ENCODE assay signal across 8 cellular contexts in the genomic region with DNA sequence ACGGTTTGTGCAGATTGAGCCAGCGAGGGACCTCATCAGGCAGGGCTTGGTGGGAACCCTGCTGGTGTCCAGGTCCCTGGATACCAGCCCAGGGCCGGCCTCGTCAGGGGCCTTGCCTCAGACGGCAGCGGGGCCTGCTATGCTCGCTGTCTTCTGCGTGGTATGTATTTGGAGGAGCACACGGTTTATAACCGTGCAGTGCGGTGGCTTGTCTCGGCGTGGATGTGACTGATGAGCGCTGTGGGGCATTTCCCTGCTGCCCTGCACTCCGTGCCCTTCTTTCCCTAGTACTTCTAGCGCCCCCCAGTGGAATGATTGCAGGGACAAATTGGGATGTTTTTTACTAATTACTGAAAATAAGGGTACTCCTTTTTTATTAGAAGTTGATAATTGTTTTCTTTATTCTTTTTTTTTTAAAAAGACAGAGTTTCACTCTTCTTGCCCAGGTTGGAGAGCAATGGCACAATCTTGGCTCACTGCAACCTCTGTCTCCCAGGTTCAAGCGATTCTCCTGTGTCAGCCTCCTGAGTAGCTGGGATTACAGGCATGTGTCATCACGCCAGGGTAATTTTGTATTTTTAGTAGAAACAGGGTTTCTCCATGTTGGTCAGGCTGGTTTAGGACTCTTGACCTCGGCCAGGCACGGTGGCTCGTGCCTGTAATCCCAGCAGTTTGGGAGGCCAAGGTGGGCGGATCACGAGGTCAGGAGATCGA. TPM values are rescaled to one million over a fixed set of nuclear protein-coding genes. Genes with fewer than 3 reads are reported as not detected.
DNase-seq lines count a peak whose midpoint lies in the region; ATAC-seq and TF ChIP-seq lines count a peak whose summit lies in the region.

No MANE protein-coding gene starts in this region.

- H3K36me3 ChIP-seq in PC-3 (ENCODE audit: low read depth, low read length) (peaks cover 33% of the 10 kb centered on the region), left lung (peaks cover 0 to 63% of the 10 kb centered on the region in 2 donors), stomach (peaks cover 7 to 77% (median 69%) of the 10 kb centered on the region in 4 donors)

- no peak for TF ChIP-seq EP300 in stomach (IDR thresholded peaks at IDR 0.05)

- no peaks in the 10 kb centered on the region for H3F3A ChIP-seq in PC-3 (ENCODE audit: low read length, unreplicated experiment)

- no peak overlapping the region for H3K4me3 ChIP-seq in PC-3 (ENCODE audit: low read length)
- H3K4me3 ChIP-seq in cardiac fibroblast (replicated peaks in 1 of 2; ENCODE audit: low read depth in 2 of 2, low read length in 2 of 2) = no peak overlapping the region
- H3K4me3 ChIP-seq in left lung = no peak overlapping the region
- H3K4me3 ChIP-seq in stomach = no peak overlapping the region

- no TSS peak for BruUV-seq in PC-3 (replicated peaks; lab: Mats Ljungman, UMichigan)

- H3K4me2 ChIP-seq in PC-3 (ENCODE audit: low read length) = no peak overlapping the region

- no peaks in the 10 kb centered on the region for H3K9me2 ChIP-seq in PC-3 (replicated peaks; ENCODE audit: low read length)

- H3K9me3 ChIP-seq in PC-3 (ENCODE audit: low read length) (no peaks in the 10 kb centered on the region), left lung (no peaks in the 10 kb centered on the region), stomach (no peaks in the 10 kb centered on the region)

- H3K9ac ChIP-seq in PC-3 (ENCODE audit: low read length) = no peak overlapping the region

- 62 to 73% (median 67%) methylated on average over 24 of the region's 24 CpGs for WGBS in stomach, 5 donors

- H3K79me2 ChIP-seq in PC-3 (ENCODE audit: low read length) = 0 out of 2 replicates have a peak, but pooled peaks cover 5% of the 10 kb centered on the region

- POLR2A ChIA-PET in PC-3 (lab: Charles Lee; ENCODE audit: unreplicated experiment) = no interaction called here

- peak; percentile 27 for DNase-seq in activated naive CD4-positive, alpha-beta T cell treated with Interleukin-2 at 50 U/mL for 16 hours
- DNase-seq in activated naive CD4-positive, alpha-beta T cell (lab: John Stamatoyannopoulos, UW) = no peak
- peak; percentile 55 for DNase-seq in PC-3
- peak; percentile 60 to 62 for DNase-seq in cardiac fibroblast (ENCODE audit: low read depth in 2 of 2)
- DNase-seq in left lung = no peak
- DNase-seq in stomach = peak; percentile 77

- no peak for ATAC-seq in PC-3
- ATAC-seq in left lung = peak; percentile 77
- no peak for ATAC-seq in GM21786 (IDR thresholded peaks at IDR 0.05; ENCODE audit: unreplicated experiment)
- no peak for ATAC-seq in HG03135 (IDR thresholded peaks at IDR 0.05; ENCODE audit: unreplicated experiment)

- H3K4me1 ChIP-seq in PC-3 (ENCODE audit: insufficient read depth, low read length) (no peaks in the 10 kb centered on the region), left lung (no peaks in the 10 kb centered on the region), stomach (peaks cover 0 to 9% (median 4%) of the 10 kb centered on the region in 4 donors)

- H3K27me3 ChIP-seq in PC-3 (ENCODE audit: low read length) = no peaks in the 10 kb centered on the region
- no peaks in the 10 kb centered on the region for H3K27me3 ChIP-seq in left lung
- H3K27me3 ChIP-seq in stomach = no peaks in the 10 kb centered on the region

- H2AFZ ChIP-seq in PC-3 (ENCODE audit: low read length) = no peak overlapping the region

- CTCF ChIA-PET in PC-3 (lab: Charles Lee) = interaction anchor here (0.7 kb wide), 1 partner anchor 109 kb away, joined by 4 read pairs; no protein-coding TSS in a partner anchor

- H4K20me1 ChIP-seq in PC-3 (ENCODE audit: low read length) = no peaks in the 10 kb centered on the region

- H3K27ac ChIP-seq in PC-3 (ENCODE audit: low read length) (no peak overlapping the region), left lung (no peak overlapping the region), stomach (no peak overlapping the region)

- intact Hi-C loops in PC-3 (cut with micrococcal nuclease) (loop anchor here (2.0 kb wide), 1 partner anchor 98 kb away; no protein-coding TSS in a partner anchor), left lung (cut with DNase I) (no loop called here), stomach (cut with DNase I; ENCODE audit: low total_unique reads) (no loop called here)

- TF ChIP-seq CTCF in PC-3 (conservative IDR thresholded peaks at IDR 0.05; ENCODE audit: low read depth, low read length) (peak; percentile 80), cardiac fibroblast (IDR thresholded peaks at IDR 0.05; ENCODE audit: low read depth, low read length) (peak; percentile 70), left lung (IDR thresholded peaks at IDR 0.05) (peak; percentile 30), stomach (IDR thresholded peaks at IDR 0.05) (peak in 5 of 7 experiments; percentile 42 to 63 (median 56))

- TF ChIP-seq POLR2A in stomach (IDR thresholded peaks at IDR 0.05) = no peak

RNA-seq across cellular contexts. Expression of a gene that starts 15.3 kb away (rescaled TPM):
- 29.6 and 52.5 TPM in 2 replicates for total RNA-seq in PC-3 (2014; rRNA removed)
- total RNA-seq in left lung = 10 to 100 TPM; 87.2 to 89.6 TPM
- total RNA-seq in stomach = 100 to 1,000 TPM in 3 of 5 donors, 10 to 100 TPM in 2; 51.2 to 155 (median 104) TPM
- polyA plus RNA-seq in stomach = 100 to 1,000 TPM in 1 of 3 donors, 10 to 100 TPM in 2; 69.3 to 110 (median 75.3) TPM

RNA-seq across cellular contexts. Expression of a gene that starts 31.8 kb away (rescaled TPM):
- total RNA-seq in PC-3 (2014; rRNA removed) (8.4 and 14.7 TPM in 2 replicates), left lung (10 to 100 TPM; 17.7 to 28.1 TPM), stomach (10 to 100 TPM; 13.6 to 59.5 (median 16.5) TPM)
- 10 to 100 TPM; 13.0 to 18.5 (median 16.4) TPM for polyA plus RNA-seq in stomach

RNA-seq across cellular contexts. Expression of a gene that starts 50.7 kb away (rescaled TPM):
- total RNA-seq in PC-3 (2014; rRNA removed) = 32.9 and 37.4 TPM in 2 replicates
- total RNA-seq in left lung = 10 to 100 TPM; 24.7 to 30.0 TPM
- total RNA-seq in stomach = 10 to 100 TPM in 4 of 5 donors, 1 to 10 TPM in 1; 1.2 to 50.7 (median 17.5) TPM
- polyA plus RNA-seq in stomach = 10 to 100 TPM; 20.0 to 28.2 (median 26.9) TPM

Comparison
In these comparisons a context has a peak if more than half of its experiments do, and no peak if none do; other contexts are left out.
1. DNase-seq: peak in activated naive CD4-positive, alpha-beta T cell treated with Interleukin-2 at 50 U/mL for 16 hours (single experiment), PC-3 (single experiment), cardiac fibroblast (2 of 2) and stomach (single experiment); none in activated naive CD4-positive, alpha-beta T cell (0 of 4) and left lung (0 of 2).
2. CTCF ChIP-seq: peak in every context shown above with its lines; median percentile 80 in PC-3; 70 in cardiac fibroblast; 56 in stomach; 30 in left lung.